In the genomic region with DNA sequence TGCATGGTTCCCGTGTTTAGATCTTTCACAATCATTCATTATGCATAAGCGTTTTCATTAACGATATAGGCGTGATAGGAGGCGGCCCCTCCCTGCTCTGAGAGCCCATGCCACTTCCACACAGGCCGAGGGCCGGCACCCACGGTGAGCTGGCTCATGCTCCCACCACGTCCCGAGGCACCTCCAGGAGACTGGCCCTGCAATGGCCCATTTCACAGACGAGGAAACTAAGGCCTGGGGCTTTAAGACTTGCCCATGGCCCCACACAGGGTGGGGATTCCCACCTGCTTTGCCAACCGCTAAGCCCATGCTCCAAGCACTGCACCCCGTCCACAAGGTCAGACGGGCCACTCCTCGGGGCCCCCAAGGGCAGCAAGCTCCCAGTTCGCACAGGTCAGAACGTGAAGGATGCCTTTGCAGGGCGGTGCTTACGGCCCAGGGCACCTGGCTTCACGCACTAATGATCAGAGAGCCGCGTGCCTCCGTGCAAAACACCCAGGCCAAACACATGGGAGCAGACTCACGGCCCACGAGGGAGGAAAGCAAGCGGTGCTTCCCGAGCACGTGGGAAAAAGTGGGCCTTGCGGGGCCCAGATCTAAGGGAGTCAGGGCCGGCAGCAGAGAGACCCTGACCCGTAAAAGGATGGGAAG, we compare ENCODE assay signal across 13 cellular contexts. TPM values are rescaled to one million over a fixed set of nuclear protein-coding genes. Genes with fewer than 3 reads are reported as not detected.
DNase-seq lines count a peak whose midpoint lies in the region; ATAC-seq, FAIRE-seq and TF ChIP-seq lines count a peak whose summit lies in the region.
"Had no signal": no experiment of that assay in that cellular context is flagged by ENCODE, and none has a peak within 500 bp of the region (broad histone marks: within the 10 kb centered on the region; RNA-seq: fewer than 3 reads in every experiment).

No MANE protein-coding gene starts in this region.

- no peak overlapping the region for H2AK5ac ChIP-seq in H9 (ENCODE audit: insufficient read length, low read length)

- H4K5ac ChIP-seq in H9 (ENCODE audit: insufficient read length, low read depth, low read length) = no peak overlapping the region

- H3K4ac ChIP-seq in H9 (ENCODE audit: low read depth, low read length) = no peak overlapping the region

- no peaks in the 10 kb centered on the region for H3K79me1 ChIP-seq in H9 (ENCODE audit: insufficient read depth, low read depth, low read length, poor library complexity, severe bottlenecking)

- H3K36me3 ChIP-seq in bronchial epithelial cell (ENCODE audit: control insufficient read depth, insufficient read depth, low read length) (no peaks in the 10 kb centered on the region), spleen (peaks cover 0 to 11% (median 0%) of the 10 kb centered on the region in 6 donors)

- no peak overlapping the region for H2BK5ac ChIP-seq in H9 (ENCODE audit: insufficient read length, low read length)

- DNase-seq in H9 = no peak
- no peak for DNase-seq in bronchial epithelial cell (ENCODE audit: low read depth)
- DNase-seq in memory B cell (ENCODE audit: low spot score in 2 of 2) = no peak
- peak; percentile 76 for DNase-seq in spleen
- no peak for DNase-seq in D721Med (ENCODE audit: insufficient read length, low spot score)
- DNase-seq in putamen (ENCODE audit: low spot score) = no peak
- no peak for DNase-seq in DMS153 treated with DMSO at 0.1 percent for 48 hours (lab: John Stamatoyannopoulos, UW; ENCODE audit: unreplicated experiment)
- DNase-seq: activated CD4-positive, alpha-beta T cell treated with anti-CD3 and anti-CD28 coated beads, Interleukin-2, amount 50 U/mL, for 4 hours; activated naive CD4-positive, alpha-beta T cell treated with anti-CD3 and anti-CD28 coated beads, Interleukin-2, amount 50 U/mL, for 16 hours; CD4-positive, CD25-positive, alpha-beta regulatory T cell; NCI-H1417; NK-92 treated with Interleukin-12 subunit alpha and Interleukin-12 subunit beta, amount 100 ng/mL, for 24 hours had no signal

- H3K79me2 ChIP-seq in H9 (ENCODE audit: insufficient read depth, low read length) = no peaks in the 10 kb centered on the region

- intact Hi-C loops in spleen (cut with DNase I; ENCODE audit: low total_unique reads) = no loop called here

- H2BK120ac ChIP-seq in H9 (ENCODE audit: low read depth, low read length, poor library complexity, severe bottlenecking) = no peak overlapping the region

- H3T11ph ChIP-seq in H9 (ENCODE audit: low read length) = no peak overlapping the region

- no peaks in the 10 kb centered on the region for H3K9me3 Mint-ChIP-seq in H9
- H3K9me3 Mint-ChIP-seq in memory B cell = no peaks in the 10 kb centered on the region
- H3K9me3 Mint-ChIP-seq: CD4-positive, CD25-positive, alpha-beta regulatory T cell had no signal

- H3K4me2 ChIP-seq in H9 (ENCODE audit: insufficient read depth, insufficient read length, low read length) = no peak overlapping the region

- no peak overlapping the region for H3K56ac ChIP-seq in H9 (ENCODE audit: insufficient read length, low read depth, low read length)

- no peaks in the 10 kb centered on the region for H3K27me3 ChIP-seq in H9 (ENCODE audit: insufficient read depth, low read length)
- no peaks in the 10 kb centered on the region for H3K27me3 ChIP-seq in bronchial epithelial cell (ENCODE audit: control insufficient read depth, insufficient read depth, low read length)
- H3K27me3 ChIP-seq in spleen (replicated peaks in 1 of 7) = peaks cover 0 to 8% (median 0%) of the 10 kb centered on the region in 7 donors

- peak overlapping the region in 2 of 3 experiments; percentile 49 to 70; a peak in 2 of 7 replicates for H3K27ac Mint-ChIP-seq in H9
- H3K27ac Mint-ChIP-seq in memory B cell = no peak overlapping the region
- H3K27ac Mint-ChIP-seq: CD4-positive, CD25-positive, alpha-beta regulatory T cell had no signal

- no peak overlapping the region for H3K18ac ChIP-seq in H9 (ENCODE audit: insufficient read length, low read depth, low read length)

- WGBS in H9 (ENCODE audit: extremely low coverage, insufficient read length, low lambda C conversion rate) = no CpG with 5 or more reads among the region's 31 CpGs
- WGBS in spleen, 5 donors = 40 to 80% (median 62%) methylated on average over 23 to 31 of the region's 31 CpGs

- H3K4me1 Mint-ChIP-seq in H9 (peaks cover 57 to 74% of the 10 kb centered on the region in 2 experiments), memory B cell (peaks cover 9% of the 10 kb centered on the region)

- H4K20me1 ChIP-seq in H9 (ENCODE audit: control insufficient read depth, insufficient read depth, insufficient read length) = no peaks in the 10 kb centered on the region

- H3K4me3 ChIP-seq in bronchial epithelial cell (ENCODE audit: low read depth, low read length) (no peak overlapping the region), spleen (peak overlapping the region in 2 of 8 donors; percentile 3 to 17)

- TF ChIP-seq POLR2A in spleen (IDR thresholded peaks at IDR 0.05) = no peak

- peaks cover 6% of the 10 kb centered on the region; the same call in 1 of the 2 replicates for H3K4me1 ChIP-seq in H9 (ENCODE audit: insufficient read depth, low read length)
- peaks cover 7 to 99% (median 53%) of the 10 kb centered on the region in 6 donors for H3K4me1 ChIP-seq in spleen

- H3K9me3 ChIP-seq in H9 (ENCODE audit: control insufficient read depth, low read depth, low read length) = no peaks in the 10 kb centered on the region
- no peaks in the 10 kb centered on the region for H3K9me3 ChIP-seq in spleen

- ATAC-seq in memory B cell (ENCODE audit: low read depth) = peak; percentile 37
- ATAC-seq in GM21576 (IDR thresholded peaks at IDR 0.05; ENCODE audit: unreplicated experiment) = no peak

- FAIRE-seq in bronchial epithelial cell (lab: Jason Lieb, UNC) (peak; percentile 28), D721Med (lab: Jason Lieb, UNC) (no peak)

- TF ChIP-seq CTCF in H9 (conservative IDR thresholded peaks at IDR 0.05) (no peak), bronchial epithelial cell (IDR thresholded peaks at IDR 0.05; ENCODE audit: insufficient read depth, low read length, severe bottlenecking) (no peak), spleen (IDR thresholded peaks at IDR 0.05 in 8 of 11, conservative IDR thresholded peaks at IDR 0.05 in 3 of 11) (no peak), D721Med (IDR thresholded peaks at IDR 0.05; ENCODE audit: insufficient read depth, missing control alignments) (no peak)

- no peak overlapping the region for H4K91ac ChIP-seq in H9 (ENCODE audit: insufficient read length, low read depth, low read length)

- H2AFZ ChIP-seq in H9 (ENCODE audit: low read length) = no peak overlapping the region

- no peak overlapping the region for H4K8ac ChIP-seq in H9 (replicated peaks; ENCODE audit: insufficient read length, low read depth, low read length)

- H3K27ac ChIP-seq in H9 (ENCODE audit: insufficient read length, low read depth, low read length) = no peak overlapping the region
- peak overlapping the region in 4 of 8 donors; percentile 46 to 80 (median 64) for H3K27ac ChIP-seq in spleen

- peaks cover 10% of the 10 kb centered on the region for H3K23me2 ChIP-seq in H9 (ENCODE audit: insufficient read length, low read depth, low read length, poor library complexity, severe bottlenecking)

- H3K14ac ChIP-seq in H9 (ENCODE audit: insufficient read depth, low read length) = no peak overlapping the region

- no peak overlapping the region for H2BK12ac ChIP-seq in H9 (ENCODE audit: insufficient read length, low read depth, low read length)

- no peak overlapping the region for H3K23ac ChIP-seq in H9 (ENCODE audit: insufficient read length, low read depth, low read length)

- H2BK15ac ChIP-seq in H9 (ENCODE audit: low read depth, low read length) = no peak overlapping the region

- no peak overlapping the region for H3K9ac ChIP-seq in H9 (ENCODE audit: extremely low read depth, insufficient read length, low read length)

- H2BK20ac ChIP-seq in H9 (ENCODE audit: low read depth, low read length, poor library complexity, severe bottlenecking) = no peak overlapping the region

- H3K36me3 Mint-ChIP-seq in H9 (ENCODE audit: insufficient read depth in 1 of 3, low read depth in 3 of 3) (peaks cover 0 to 2% (median 0%) of the 10 kb centered on the region in 3 experiments; a peak in 2 of 7 replicates), memory B cell (no peaks in the 10 kb centered on the region)
- H3K36me3 Mint-ChIP-seq: CD4-positive, CD25-positive, alpha-beta regulatory T cell had no signal

- peaks cover 10% of the 10 kb centered on the region for H3K27me3 Mint-ChIP-seq in H9 (ENCODE audit: low read depth)
- peaks cover 25% of the 10 kb centered on the region for H3K27me3 Mint-ChIP-seq in memory B cell
- H3K27me3 Mint-ChIP-seq: CD4-positive, CD25-positive, alpha-beta regulatory T cell had no signal

- no peak overlapping the region for H3K4me3 Mint-ChIP-seq in H9
- no peak overlapping the region for H3K4me3 Mint-ChIP-seq in memory B cell
- H3K4me3 Mint-ChIP-seq: CD4-positive, CD25-positive, alpha-beta regulatory T cell had no signal

RNA-seq across cellular contexts. Expression of gene OSBPL5, which starts 8.3 kb away (rescaled TPM):
- total RNA-seq in H9 (2021) (11.1 and 16.1 TPM in 2 replicates), bronchial epithelial cell (17.5 and 21.1 TPM in 2 replicates), spleen (10 to 100 TPM; 37.2 to 91.2 (median 73.3) TPM)
- 10 to 100 TPM in 2 of 3 donors, 1 to 10 TPM in 1; 5.1 to 21.6 (median 10.7) TPM for polyA plus RNA-seq in spleen
